Comparison of ENCODE assay signal across 12 cellular contexts in genomic region chr18:75162467-75162866, GRCh38. TPM values are rescaled to one million over a fixed set of nuclear protein-coding genes. Genes with fewer than 3 reads are reported as not detected.
A peak's percentile ranks its signal among the peaks of the same experiment; 100 is the strongest.
DNase-seq lines count a peak whose midpoint lies in the region; ATAC-seq and TF ChIP-seq lines count a peak whose summit lies in the region.
"Had no signal": no experiment of that assay in that cellular context is flagged by ENCODE, and none has a peak within 500 bp of the region (broad histone marks: within the 10 kb centered on the region; RNA-seq: fewer than 3 reads in every experiment).

No MANE protein-coding gene starts in this region.

- H3K9ac ChIP-seq in HCT116 (ENCODE audit: low read length) (no peak overlapping the region), smooth muscle cell (ENCODE audit: low read depth) (no peak overlapping the region)

- peaks cover 0 to 10% of the 10 kb centered on the region in 2 experiments; a peak in 1 of 4 replicates for H3K4me1 ChIP-seq in HCT116 (ENCODE audit: control insufficient read depth in 1 of 2, insufficient read depth in 2 of 2, low read length in 2 of 2)
- no peaks in the 10 kb centered on the region for H3K4me1 ChIP-seq in foreskin keratinocyte
- peaks cover 16 to 18% of the 10 kb centered on the region in 2 donors for H3K4me1 ChIP-seq in gastrocnemius medialis
- peaks cover 6% of the 10 kb centered on the region for H3K4me1 ChIP-seq in smooth muscle cell (ENCODE audit: low read depth)

- 80% methylated on average over 3 of the region's 3 CpGs for WGBS in smooth muscle cell (ENCODE audit: low lambda C conversion rate)

- H3K4me3 ChIP-seq in HCT116 (replicated peaks in 1 of 2; ENCODE audit: low read depth in 1 of 2, low read length in 2 of 2) (no peak overlapping the region), gastrocnemius medialis (no peak overlapping the region), smooth muscle cell (no peak overlapping the region)
- H3K4me3 ChIP-seq: GM12878 had no signal

- H4K20me1 ChIP-seq in HCT116 (ENCODE audit: insufficient read depth) (no peaks in the 10 kb centered on the region), smooth muscle cell (ENCODE audit: low read depth) (no peaks in the 10 kb centered on the region)

- H3K79me2 ChIP-seq in HCT116 (ENCODE audit: insufficient read depth, low read length), result no peaks in the 10 kb centered on the region
- H3K79me2 ChIP-seq in smooth muscle cell (ENCODE audit: low read depth), result no peaks in the 10 kb centered on the region

- no peaks in the 10 kb centered on the region for H3K9me2 ChIP-seq in HCT116 (ENCODE audit: insufficient read depth)

- TF ChIP-seq RAD21 in HCT116 (IDR thresholded peaks at IDR 0.05; ENCODE audit: low read depth), result peak; percentile 23; the same call in 1 of the 2 replicates

- intact Hi-C loops in HCT116 (cut with micrococcal nuclease) (no loop called here), gastrocnemius medialis (cut with DNase I; ENCODE audit: low total_unique reads) (loop anchor here (5.0 to 10.0 kb wide), 2 partner anchors 40 to 312 kb away; no protein-coding TSS in a partner anchor)

- CTCF ChIA-PET in HCT116 (lab: Charles Lee), result no interaction called here

- H2AFZ ChIP-seq in HCT116 (ENCODE audit: low read depth, low read length, poor library complexity, severe bottlenecking) (no peak overlapping the region), smooth muscle cell (ENCODE audit: low read depth) (no peak overlapping the region)

- TF ChIP-seq POLR2A in HCT116 (IDR thresholded peaks at IDR 0.05; ENCODE audit: borderline replicate concordance, extremely low read depth, insufficient read depth, insufficient read length), result no peak
- TF ChIP-seq POLR2A in gastrocnemius medialis (IDR thresholded peaks at IDR 0.05), result no peak

- no peak overlapping the region for H3K27ac ChIP-seq in HCT116 (ENCODE audit: low read depth, low read length)
- H3K27ac ChIP-seq in foreskin keratinocyte, result no peak overlapping the region
- H3K27ac ChIP-seq in gastrocnemius medialis, result peak overlapping the region in 3 of 4 donors; percentile 20 to 36 (median 32)
- H3K27ac ChIP-seq in smooth muscle cell (ENCODE audit: low read depth), result no peak overlapping the region

- ATAC-seq in HCT116 (no peak), foreskin keratinocyte (peak; percentile 23), gastrocnemius medialis (peak; percentile 96 to 97), GM18517 (IDR thresholded peaks at IDR 0.05; ENCODE audit: unreplicated experiment) (no peak), HG02970 (IDR thresholded peaks at IDR 0.05; ENCODE audit: low FRiP score, unreplicated experiment) (no peak)
- ATAC-seq: GM12878 had no signal

- H3K27me3 ChIP-seq in HCT116 (ENCODE audit: insufficient read depth, low read length) (no peaks in the 10 kb centered on the region), foreskin keratinocyte (no peaks in the 10 kb centered on the region), gastrocnemius medialis (no peaks in the 10 kb centered on the region), smooth muscle cell (ENCODE audit: low read depth) (peaks cover 2% of the 10 kb centered on the region)

- H3F3A ChIP-seq in smooth muscle cell (ENCODE audit: low read depth), result no peaks in the 10 kb centered on the region

- no peaks in the 10 kb centered on the region for H3K36me3 ChIP-seq in HCT116 (ENCODE audit: control insufficient read depth in 1 of 2, insufficient read depth in 2 of 2, low read length in 2 of 2)
- H3K36me3 ChIP-seq in gastrocnemius medialis, result no peaks in the 10 kb centered on the region
- H3K36me3 ChIP-seq in smooth muscle cell (ENCODE audit: low read depth), result no peaks in the 10 kb centered on the region

- TF ChIP-seq CTCF in HCT116 (IDR thresholded peaks at IDR 0.05 in 2 of 3, conservative IDR thresholded peaks at IDR 0.05 in 1 of 3; ENCODE audit: borderline replicate concordance in 1 of 3, insufficient read depth in 1 of 3, low read depth in 2 of 3, low read length in 2 of 3) (no peak), foreskin keratinocyte (conservative IDR thresholded peaks at IDR 0.05) (no peak), gastrocnemius medialis (IDR thresholded peaks at IDR 0.05 in 4 of 5, conservative IDR thresholded peaks at IDR 0.05 in 1 of 5) (no peak), smooth muscle cell (IDR thresholded peaks at IDR 0.05; ENCODE audit: borderline replicate concordance, insufficient read depth, poor library complexity, severe bottlenecking) (no peak)

- POLR2A ChIA-PET in HCT116 (lab: Charles Lee), result no interaction called here

- RAD21 ChIA-PET in HCT116 (lab: Charles Lee; ENCODE audit: low non-redundant PET in 1 of 2, low total read pairs in 2 of 2, uncharacterized antibody in 2 of 2, unreplicated experiment in 2 of 2), result no interaction called here

- no TSS peak for BruUV-seq in HCT116 (replicated peaks; lab: Mats Ljungman, UMichigan)

- in situ Hi-C loops in gastrocnemius medialis (cut with MboI; ENCODE audit: low sequenced_read_pairs in 4 of 4), result loop anchor here in 2 of 4 donors (25.0 kb wide), 1 partner anchor 300 kb away; no protein-coding TSS in a partner anchor

- H3K9me3 ChIP-seq in HCT116 (ENCODE audit: control insufficient read depth in 1 of 2, insufficient read depth in 1 of 2, low read depth in 1 of 2, low read length in 2 of 2) (no peaks in the 10 kb centered on the region), gastrocnemius medialis (no peaks in the 10 kb centered on the region), smooth muscle cell (replicated peaks; ENCODE audit: low read depth) (no peaks in the 10 kb centered on the region)

- H3K4me2 ChIP-seq in HCT116 (ENCODE audit: low read length) (no peak overlapping the region), smooth muscle cell (no peak overlapping the region)

- DNase-seq in HCT116 (ENCODE audit: low read depth, low spot score) (no peak), amniotic epithelial cell (ENCODE audit: low read depth) (peak; percentile 22), foreskin keratinocyte (peak; percentile 3 to 9), gastrocnemius medialis (peak; percentile 58 to 72), smooth muscle cell (lab: John Stamatoyannopoulos, UW; ENCODE audit: unreplicated experiment) (no peak)
- DNase-seq: activated CD4-positive, CD25-positive, alpha-beta regulatory T cell treated with anti-CD3 and anti-CD28 coated beads, Interleukin-2, amount 50 U/mL, for 72 hours; activated T-cell treated with anti-CD3 and anti-CD28 coated beads, Interleukin-2, amount 50 U/mL, for 1 hour; H7; NCI-H82 had no signal

TF ChIP-seq in HCT116, 20 proteins besides CTCF, POLR2A, EP300 and RAD21:
- no peak for TF ChIP-seq TCF7L2 (IDR thresholded peaks at IDR 0.05; ENCODE audit: borderline replicate concordance, extremely low read depth, insufficient read depth, insufficient read length)
- no peak for TF ChIP-seq ATF3 (IDR thresholded peaks at IDR 0.05)
- no peak for TF ChIP-seq EZH2phosphoT487 (IDR thresholded peaks at IDR 0.05; ENCODE audit: borderline replicate concordance)
- no peak for TF ChIP-seq MAX (IDR thresholded peaks at IDR 0.05)
- TF ChIP-seq FOSL1 (IDR thresholded peaks at IDR 0.05; ENCODE audit: low read depth), result no peak
- TF ChIP-seq CEBPB (IDR thresholded peaks at IDR 0.05; ENCODE audit: low read depth), result no peak
- TF ChIP-seq EZH2 (IDR thresholded peaks at IDR 0.05), result no peak
- TF ChIP-seq ZFX (IDR thresholded peaks at IDR 0.05), result no peak
- no peak for TF ChIP-seq SP1 (IDR thresholded peaks at IDR 0.05; ENCODE audit: low read depth)
- TF ChIP-seq SIN3A (IDR thresholded peaks at IDR 0.05; ENCODE audit: low read depth), result no peak
- TF ChIP-seq ZNF274 (IDR thresholded peaks at IDR 0.05; ENCODE audit: low read depth, low read length), result no peak
- no peak for TF ChIP-seq ELF1 (IDR thresholded peaks at IDR 0.05; ENCODE audit: borderline replicate concordance, low read depth)
- TF ChIP-seq JUND (IDR thresholded peaks at IDR 0.05), result no peak

RNA-seq across cellular contexts. Expression of gene PTGR3, which starts 46.5 kb away (rescaled TPM):
- total RNA-seq in HCT116 (2021; ENCODE audit: unreplicated experiment) (25.3 TPM), foreskin keratinocyte (13.9 and 14.4 TPM in 2 replicates), gastrocnemius medialis (10 to 100 TPM; 25.7 to 34.0 (median 29.9) TPM), smooth muscle cell (32.9 and 35.0 TPM in 2 replicates)
- 19.2 and 22.0 TPM in 2 replicates for polyA plus RNA-seq in HCT116 (2012)
- polyA plus RNA-seq in foreskin keratinocyte (11.8 and 12.5 TPM in 2 replicates), smooth muscle cell (29.6 and 29.7 TPM in 2 replicates)

RNA-seq across cellular contexts. Expression of gene TSHZ1, which starts 48.1 kb away (rescaled TPM):
- 5.7 TPM for total RNA-seq in HCT116 (2021; ENCODE audit: unreplicated experiment)
- polyA plus RNA-seq in HCT116 (2012), result 4.2 and 4.6 TPM in 2 replicates
- 8.2 and 9.2 TPM in 2 replicates for total RNA-seq in foreskin keratinocyte
- 2.5 and 2.9 TPM in 2 replicates for polyA plus RNA-seq in foreskin keratinocyte
- total RNA-seq in gastrocnemius medialis, result 1 to 10 TPM; 5.9 to 7.9 (median 7.6) TPM
- 25.1 and 26.1 TPM in 2 replicates for total RNA-seq in smooth muscle cell
- polyA plus RNA-seq in smooth muscle cell, result 20.7 and 21.3 TPM in 2 replicates

Comparison
In these comparisons a context has a peak if more than half of its experiments do, and no peak if none do; other contexts are left out.
1. ATAC-seq: peak in foreskin keratinocyte (single experiment) and gastrocnemius medialis (2 of 2); none in HCT116 (single experiment), GM18517 (single experiment) and HG02970 (single experiment).
2. DNase-seq: peak in amniotic epithelial cell (single experiment), foreskin keratinocyte (2 of 2) and gastrocnemius medialis (2 of 2); none in HCT116 (single experiment) and smooth muscle cell (single experiment).
3. H3K27ac ChIP-seq: peak in gastrocnemius medialis (3 of 4); none in HCT116 (single experiment), foreskin keratinocyte (single experiment) and smooth muscle cell (single experiment).